1 cellular context compared by ENCODE assay signal in the genomic region with DNA sequence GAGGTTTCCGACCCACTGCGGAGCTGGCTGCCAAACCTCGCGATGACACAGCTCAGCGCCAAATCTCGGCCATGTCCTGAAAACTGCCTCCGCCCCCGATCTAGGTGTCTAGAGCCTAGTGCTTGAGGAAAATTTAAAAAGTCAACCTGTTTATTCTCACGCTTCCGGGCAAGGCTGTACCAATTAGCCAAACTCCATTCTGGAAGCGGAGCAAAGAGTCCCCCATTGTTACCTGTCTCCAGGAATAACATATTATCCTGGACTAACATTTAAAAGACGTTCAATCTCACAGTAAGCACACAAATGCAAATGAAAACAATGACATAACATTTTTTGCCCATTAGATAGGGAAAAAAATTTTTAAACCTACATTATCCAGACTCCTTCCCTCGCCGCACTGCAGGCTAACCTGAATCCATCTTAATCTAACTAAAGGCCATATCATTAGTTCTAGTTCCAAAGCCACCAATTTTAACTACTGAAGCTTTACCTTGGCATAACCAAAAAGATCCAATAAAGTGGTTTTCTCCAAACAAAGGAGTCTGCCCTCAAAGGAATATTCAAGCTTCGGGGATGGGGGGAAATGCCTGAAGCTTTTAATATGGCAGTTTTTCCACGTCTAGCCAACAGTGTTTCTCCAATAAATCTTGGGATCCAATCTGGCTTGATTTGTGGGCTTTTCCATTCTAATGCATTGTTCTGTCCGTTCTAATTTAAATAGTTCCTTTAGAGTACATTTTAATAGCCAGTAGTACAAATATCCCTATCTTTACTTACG.
TF ChIP-seq lines count a peak whose summit lies in the region.

No MANE protein-coding gene starts in this region.

TF ChIP-seq in K562, 482 proteins besides CTCF, POLR2A, EP300 and RAD21 (continued from another document):
- TF ChIP-seq, protein P1, sequence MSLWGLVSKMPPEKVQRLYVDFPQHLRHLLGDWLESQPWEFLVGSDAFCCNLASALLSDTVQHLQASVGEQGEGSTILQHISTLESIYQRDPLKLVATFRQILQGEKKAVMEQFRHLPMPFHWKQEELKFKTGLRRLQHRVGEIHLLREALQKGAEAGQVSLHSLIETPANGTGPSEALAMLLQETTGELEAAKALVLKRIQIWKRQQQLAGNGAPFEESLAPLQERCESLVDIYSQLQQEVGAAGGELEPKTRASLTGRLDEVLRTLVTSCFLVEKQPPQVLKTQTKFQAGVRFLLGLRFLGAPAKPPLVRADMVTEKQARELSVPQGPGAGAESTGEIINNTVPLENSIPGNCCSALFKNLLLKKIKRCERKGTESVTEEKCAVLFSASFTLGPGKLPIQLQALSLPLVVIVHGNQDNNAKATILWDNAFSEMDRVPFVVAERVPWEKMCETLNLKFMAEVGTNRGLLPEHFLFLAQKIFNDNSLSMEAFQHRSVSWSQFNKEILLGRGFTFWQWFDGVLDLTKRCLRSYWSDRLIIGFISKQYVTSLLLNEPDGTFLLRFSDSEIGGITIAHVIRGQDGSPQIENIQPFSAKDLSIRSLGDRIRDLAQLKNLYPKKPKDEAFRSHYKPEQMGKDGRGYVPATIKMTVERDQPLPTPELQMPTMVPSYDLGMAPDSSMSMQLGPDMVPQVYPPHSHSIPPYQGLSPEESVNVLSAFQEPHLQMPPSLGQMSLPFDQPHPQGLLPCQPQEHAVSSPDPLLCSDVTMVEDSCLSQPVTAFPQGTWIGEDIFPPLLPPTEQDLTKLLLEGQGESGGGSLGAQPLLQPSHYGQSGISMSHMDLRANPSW (CRISPR knock-in tag; IDR thresholded peaks at IDR 0.05): no peak
- TF ChIP-seq PATZ1 (CRISPR knock-in tag; IDR thresholded peaks at IDR 0.05; ENCODE audit: borderline replicate concordance) (no peak), MTA2 (IDR thresholded peaks at IDR 0.05; ENCODE audit: low read depth) (no peak), HES1 (IDR thresholded peaks at IDR 0.05; ENCODE audit: low read depth) (no peak), SIX5 (IDR thresholded peaks at IDR 0.05; ENCODE audit: borderline replicate concordance in 1 of 2, insufficient read depth in 1 of 2, low read depth in 1 of 2, low read length in 2 of 2) (no peak), TAF15 (IDR thresholded peaks at IDR 0.05; ENCODE audit: low read depth, low read length) (no peak), PRMT5 (CRISPR knock-in tag; IDR thresholded peaks at IDR 0.05) (no peak), SMARCE1 (IDR thresholded peaks at IDR 0.05) (0 out of 2 replicates have a peak, but pooled peaks have one; percentile 14), ZZZ3 (IDR thresholded peaks at IDR 0.05) (no peak), ZNF316 (IDR thresholded peaks at IDR 0.05) (peak; percentile 61), RBM22 (IDR thresholded peaks at IDR 0.05; ENCODE audit: low read depth, low read length, poor library complexity, severe bottlenecking) (no peak), POLR2H (tag; IDR thresholded peaks at IDR 0.05; ENCODE audit: low read depth) (no peak), CREB3L1 (IDR thresholded peaks at IDR 0.05; ENCODE audit: borderline replicate concordance, low read depth) (peak; percentile 11; the same call in 1 of the 2 replicates), ATF1 (CRISPR knock-in tag; IDR thresholded peaks at IDR 0.05) (no peak), ATF1 (tag; IDR thresholded peaks at IDR 0.05) (no peak), TAF1 (IDR thresholded peaks at IDR 0.05; ENCODE audit: control insufficient read depth, extremely low read depth, insufficient read depth, low read length, severe bottlenecking) (no peak), HDAC1 (IDR thresholded peaks at IDR 0.05) (no peak), KAT7 (CRISPR knock-in tag; IDR thresholded peaks at IDR 0.05; ENCODE audit: borderline replicate concordance) (no peak), ETV6 (IDR thresholded peaks at IDR 0.05; ENCODE audit: borderline replicate concordance in 1 of 2, low read depth in 2 of 2, low read length in 1 of 2) (no peak), ETV6 (CRISPR knock-in tag; IDR thresholded peaks at IDR 0.05; ENCODE audit: borderline replicate concordance) (no peak), CCNT2 (IDR thresholded peaks at IDR 0.05; ENCODE audit: borderline replicate concordance, extremely low read depth, insufficient read length, low read depth, low read length) (no peak), LARP7 (IDR thresholded peaks at IDR 0.05) (no peak), NFRKB (IDR thresholded peaks at IDR 0.05; ENCODE audit: low read depth) (peak; percentile 51; the same call in 1 of the 2 replicates), ZSCAN29 (IDR thresholded peaks at IDR 0.05) (no peak), TFAP4 (CRISPR knock-in tag; IDR thresholded peaks at IDR 0.05; ENCODE audit: borderline replicate concordance) (no peak), TOE1 (IDR thresholded peaks at IDR 0.05; ENCODE audit: borderline replicate concordance) (no peak), TOE1 (CRISPR knock-in tag; IDR thresholded peaks at IDR 0.05; ENCODE audit: borderline replicate concordance, low read depth) (no peak), NBN (IDR thresholded peaks at IDR 0.05; ENCODE audit: low read depth) (0 out of 2 replicates have a peak, but pooled peaks have one; percentile 37), ZNF445 (CRISPR knock-in tag; IDR thresholded peaks at IDR 0.05; ENCODE audit: low read depth) (no peak), MEF2A (IDR thresholded peaks at IDR 0.05; ENCODE audit: control insufficient read depth, low read depth, low read length) (no peak), ZSCAN32 (CRISPR knock-in tag; IDR thresholded peaks at IDR 0.05) (no peak), ZNF347 (CRISPR knock-in tag; IDR thresholded peaks at IDR 0.05; ENCODE audit: low read depth) (no peak), ZNF583 (CRISPR knock-in tag; IDR thresholded peaks at IDR 0.05) (no peak), ZNF740 (CRISPR knock-in tag; IDR thresholded peaks at IDR 0.05) (no peak), ZNF740 (tag; IDR thresholded peaks at IDR 0.05) (no peak), EGR1 (conservative IDR thresholded peaks at IDR 0.05) (peak; percentile 39; the same call in 1 of the 2 replicates), HDGF (IDR thresholded peaks at IDR 0.05) (no peak), SMC3 (conservative IDR thresholded peaks at IDR 0.05; ENCODE audit: insufficient read depth, low read depth, low read length) (no peak), RHOXF2B (CRISPR knock-in tag; conservative IDR thresholded peaks at IDR 0.05) (no peak), HNRNPUL1 (IDR thresholded peaks at IDR 0.05; ENCODE audit: low read length) (no peak)
- TF ChIP-seq, protein P2, sequence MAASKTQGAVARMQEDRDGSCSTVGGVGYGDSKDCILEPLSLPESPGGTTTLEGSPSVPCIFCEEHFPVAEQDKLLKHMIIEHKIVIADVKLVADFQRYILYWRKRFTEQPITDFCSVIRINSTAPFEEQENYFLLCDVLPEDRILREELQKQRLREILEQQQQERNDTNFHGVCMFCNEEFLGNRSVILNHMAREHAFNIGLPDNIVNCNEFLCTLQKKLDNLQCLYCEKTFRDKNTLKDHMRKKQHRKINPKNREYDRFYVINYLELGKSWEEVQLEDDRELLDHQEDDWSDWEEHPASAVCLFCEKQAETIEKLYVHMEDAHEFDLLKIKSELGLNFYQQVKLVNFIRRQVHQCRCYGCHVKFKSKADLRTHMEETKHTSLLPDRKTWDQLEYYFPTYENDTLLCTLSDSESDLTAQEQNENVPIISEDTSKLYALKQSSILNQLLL (CRISPR knock-in tag; IDR thresholded peaks at IDR 0.05; ENCODE audit: borderline replicate concordance): no peak
- TF ChIP-seq, protein P3, sequence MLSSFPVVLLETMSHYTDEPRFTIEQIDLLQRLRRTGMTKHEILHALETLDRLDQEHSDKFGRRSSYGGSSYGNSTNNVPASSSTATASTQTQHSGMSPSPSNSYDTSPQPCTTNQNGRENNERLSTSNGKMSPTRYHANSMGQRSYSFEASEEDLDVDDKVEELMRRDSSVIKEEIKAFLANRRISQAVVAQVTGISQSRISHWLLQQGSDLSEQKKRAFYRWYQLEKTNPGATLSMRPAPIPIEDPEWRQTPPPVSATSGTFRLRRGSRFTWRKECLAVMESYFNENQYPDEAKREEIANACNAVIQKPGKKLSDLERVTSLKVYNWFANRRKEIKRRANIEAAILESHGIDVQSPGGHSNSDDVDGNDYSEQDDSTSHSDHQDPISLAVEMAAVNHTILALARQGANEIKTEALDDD (IDR thresholded peaks at IDR 0.05): no peak
- TF ChIP-seq, protein P4, sequence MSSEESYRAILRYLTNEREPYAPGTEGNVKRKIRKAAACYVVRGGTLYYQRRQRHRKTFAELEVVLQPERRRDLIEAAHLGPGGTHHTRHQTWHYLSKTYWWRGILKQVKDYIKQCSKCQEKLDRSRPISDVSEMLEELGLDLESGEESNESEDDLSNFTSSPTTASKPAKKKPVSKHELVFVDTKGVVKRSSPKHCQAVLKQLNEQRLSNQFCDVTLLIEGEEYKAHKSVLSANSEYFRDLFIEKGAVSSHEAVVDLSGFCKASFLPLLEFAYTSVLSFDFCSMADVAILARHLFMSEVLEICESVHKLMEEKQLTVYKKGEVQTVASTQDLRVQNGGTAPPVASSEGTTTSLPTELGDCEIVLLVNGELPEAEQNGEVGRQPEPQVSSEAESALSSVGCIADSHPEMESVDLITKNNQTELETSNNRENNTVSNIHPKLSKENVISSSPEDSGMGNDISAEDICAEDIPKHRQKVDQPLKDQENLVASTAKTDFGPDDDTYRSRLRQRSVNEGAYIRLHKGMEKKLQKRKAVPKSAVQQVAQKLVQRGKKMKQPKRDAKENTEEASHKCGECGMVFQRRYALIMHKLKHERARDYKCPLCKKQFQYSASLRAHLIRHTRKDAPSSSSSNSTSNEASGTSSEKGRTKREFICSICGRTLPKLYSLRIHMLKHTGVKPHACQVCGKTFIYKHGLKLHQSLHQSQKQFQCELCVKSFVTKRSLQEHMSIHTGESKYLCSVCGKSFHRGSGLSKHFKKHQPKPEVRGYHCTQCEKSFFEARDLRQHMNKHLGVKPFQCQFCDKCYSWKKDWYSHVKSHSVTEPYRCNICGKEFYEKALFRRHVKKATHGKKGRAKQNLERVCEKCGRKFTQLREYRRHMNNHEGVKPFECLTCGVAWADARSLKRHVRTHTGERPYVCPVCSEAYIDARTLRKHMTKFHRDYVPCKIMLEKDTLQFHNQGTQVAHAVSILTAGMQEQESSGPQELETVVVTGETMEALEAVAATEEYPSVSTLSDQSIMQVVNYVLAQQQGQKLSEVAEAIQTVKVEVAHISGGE (CRISPR knock-in tag; IDR thresholded peaks at IDR 0.05): no peak
